8 cellular contexts compared by ENCODE assay signal in the genomic region with DNA sequence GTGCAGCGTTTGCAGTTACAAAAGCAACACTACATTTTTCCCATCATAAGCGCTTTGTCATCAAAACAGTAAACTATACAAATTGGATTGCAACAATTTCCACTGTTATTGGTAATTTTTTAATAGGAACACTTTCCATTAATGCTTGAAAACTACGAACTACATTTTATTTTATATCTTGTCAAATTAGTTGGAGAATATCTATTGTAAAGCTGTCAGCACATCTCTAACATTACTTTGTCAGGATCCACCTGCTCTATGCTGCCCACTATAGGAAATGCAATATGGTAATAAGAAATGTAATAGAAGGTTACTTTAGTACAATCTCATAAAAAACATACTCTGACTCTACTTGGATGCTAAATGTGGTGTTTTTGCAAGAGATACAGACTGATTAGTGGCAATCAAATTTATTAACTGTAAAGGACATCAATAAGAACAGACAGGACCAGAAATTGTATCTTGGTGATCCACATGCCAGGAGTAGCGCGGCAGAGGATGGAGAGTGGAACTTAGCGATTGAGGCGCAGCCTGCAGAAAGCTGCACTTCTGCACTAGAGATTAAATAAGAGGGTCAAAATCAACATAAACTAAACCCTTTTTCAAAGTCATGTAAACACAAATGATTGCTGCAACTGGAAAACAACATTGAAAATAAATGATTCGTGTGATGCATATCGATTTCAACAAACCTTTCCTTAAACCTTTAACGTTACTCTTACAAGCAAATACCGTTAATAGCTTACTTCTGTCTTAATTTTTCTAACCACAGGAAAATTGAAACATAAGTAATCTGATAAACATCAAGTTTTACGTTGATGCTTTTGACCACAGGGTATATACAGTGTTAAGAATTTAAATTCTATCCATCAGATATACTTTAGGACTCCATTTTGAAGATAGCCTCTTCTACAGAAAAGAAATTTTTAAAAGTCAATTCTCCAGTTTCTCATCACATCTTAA. TPM values are rescaled to one million over a fixed set of nuclear protein-coding genes. Genes with fewer than 3 reads are reported as not detected.
DNase-seq lines count a peak whose midpoint lies in the region; ATAC-seq and TF ChIP-seq lines count a peak whose summit lies in the region.

No MANE protein-coding gene starts in this region.

- no peaks in the 10 kb centered on the region for H4K20me1 ChIP-seq in MM.1S (ENCODE audit: insufficient read depth, low read length)

- DNase-seq in stimulated activated CD4-positive, alpha-beta T cell treated with anti-CD3 and anti-CD28 coated beads, Interleukin-2, amount 100 ng/mL, for 4 hours (ENCODE audit: low read depth): peak; percentile 4
- DNase-seq in stimulated activated CD4-positive, alpha-beta T cell treated with anti-CD3 and anti-CD28 coated beads, Interleukin-4, amount 100 ng/mL, for 1 hour: no peak
- peak; percentile 62 for DNase-seq in MM.1S
- peak; percentile 56 for DNase-seq in SK-N-DZ (ENCODE audit: low spot score)
- DNase-seq in midbrain (lab: John Stamatoyannopoulos, UW): peak; percentile 73
- DNase-seq in upper lobe of left lung: no peak

- H3K4me3 ChIP-seq in MM.1S (ENCODE audit: low read length): peak overlapping the region; percentile 83
- H3K4me3 ChIP-seq in duodenal mucosa (ENCODE audit: low read depth in 1 of 2, low read length in 2 of 2): peak overlapping the region; percentile 91 to 93
- H3K4me3 ChIP-seq in upper lobe of left lung: peak overlapping the region; percentile 49 to 87 (median 68)

- peaks cover 74% of the 10 kb centered on the region for H3K79me2 ChIP-seq in MM.1S (ENCODE audit: low read length)

- ATAC-seq in upper lobe of left lung (ENCODE audit: low FRiP score in 2 of 2) (no peak), HG03095 (IDR thresholded peaks at IDR 0.05; ENCODE audit: unreplicated experiment) (no peak)

- no peaks in the 10 kb centered on the region for H3K9me2 ChIP-seq in MM.1S (replicated peaks; ENCODE audit: insufficient read depth, low read length)

- H3K27me3 ChIP-seq in MM.1S (replicated peaks; ENCODE audit: insufficient read depth, low read length) (no peaks in the 10 kb centered on the region), duodenal mucosa (ENCODE audit: control insufficient read depth in 1 of 2, insufficient read depth in 2 of 2, low read length in 2 of 2) (no peaks in the 10 kb centered on the region), upper lobe of left lung (peaks cover 0 to 4% (median 0%) of the 10 kb centered on the region in 4 donors)

- H3K4me1 ChIP-seq in MM.1S (ENCODE audit: low read length) (peaks cover 9% of the 10 kb centered on the region), duodenal mucosa (ENCODE audit: control insufficient read depth in 1 of 2, insufficient read depth in 2 of 2, low read length in 2 of 2) (peaks cover 7 to 21% of the 10 kb centered on the region in 2 donors), upper lobe of left lung (peaks cover 17 to 32% (median 25%) of the 10 kb centered on the region in 4 donors)

- no peak for TF ChIP-seq POLR2A in upper lobe of left lung (IDR thresholded peaks at IDR 0.05)

- H3F3A ChIP-seq in MM.1S (ENCODE audit: insufficient read depth, low read length): peaks cover 28% of the 10 kb centered on the region

- TF ChIP-seq CTCF in MM.1S (IDR thresholded peaks at IDR 0.05; ENCODE audit: low read length): peak; percentile 76
- TF ChIP-seq CTCF in upper lobe of left lung (IDR thresholded peaks at IDR 0.05): peak; percentile 37 to 67 (median 58)

- H3K27ac ChIP-seq in MM.1S (ENCODE audit: low read length) (peak overlapping the region; percentile 83), duodenal mucosa (ENCODE audit: low read depth, low read length) (peak overlapping the region; percentile 95), upper lobe of left lung (peak overlapping the region; percentile 97 to 99 (median 99))

- H3K36me3 ChIP-seq in MM.1S (replicated peaks; ENCODE audit: insufficient read depth, low read length) (no peaks in the 10 kb centered on the region), duodenal mucosa (ENCODE audit: control insufficient read depth in 1 of 2, insufficient read depth in 2 of 2, low read length in 2 of 2) (no peaks in the 10 kb centered on the region), upper lobe of left lung (peaks cover 0 to 3% (median 0%) of the 10 kb centered on the region in 4 donors)

- 4 to 6% methylated on average over 12 of the region's 12 CpGs for WGBS in upper lobe of left lung, 2 donors

- H3K9ac ChIP-seq in MM.1S (ENCODE audit: low read length) (peak overlapping the region; percentile 91), duodenal mucosa (ENCODE audit: low read depth in 1 of 2, low read length in 2 of 2) (peak overlapping the region; percentile 67 to 93)

- no peaks in the 10 kb centered on the region for H3K9me3 ChIP-seq in MM.1S (replicated peaks; ENCODE audit: insufficient read depth, low read length)
- H3K9me3 ChIP-seq in duodenal mucosa (ENCODE audit: control insufficient read depth in 1 of 2, low read length in 2 of 2): no peaks in the 10 kb centered on the region
- peaks cover 0 to 3% (median 0%) of the 10 kb centered on the region in 4 donors for H3K9me3 ChIP-seq in upper lobe of left lung

- TF ChIP-seq EP300 in upper lobe of left lung (IDR thresholded peaks at IDR 0.05): no peak

- H3K4me2 ChIP-seq in MM.1S (ENCODE audit: low read depth, low read length): peak overlapping the region; percentile 95

- peak overlapping the region; percentile 83 for H2AFZ ChIP-seq in MM.1S (ENCODE audit: low read length)

RNA-seq across cellular contexts. Expression of gene ARID2, which starts 3.6 kb away (rescaled TPM):
- polyA plus RNA-seq in SK-N-DZ (2014; cell fraction: cytosol; rRNA removed): 22.6 and 23.9 TPM in 2 replicates
- polyA plus RNA-seq in SK-N-DZ (2014; cell fraction: nucleus; rRNA removed): 23.7 and 33.6 TPM in 2 replicates
- total RNA-seq in upper lobe of left lung: 10 to 100 TPM; 19.4 to 48.5 (median 27.0) TPM

Comparison
In these comparisons a context has a peak if more than half of its experiments do, and no peak if none do; other contexts are left out.
1. DNase-seq: peak in stimulated activated CD4-positive, alpha-beta T cell treated with anti-CD3 and anti-CD28 coated beads, Interleukin-2, amount 100 ng/mL, for 4 hours (single experiment), MM.1S (single experiment), SK-N-DZ (single experiment) and midbrain (single experiment); none in stimulated activated CD4-positive, alpha-beta T cell treated with anti-CD3 and anti-CD28 coated beads, Interleukin-4, amount 100 ng/mL, for 1 hour (single experiment) and upper lobe of left lung (0 of 2).
2. Peak in every context shown above with its lines, with median percentiles within 50 percentile points of each other: H3K27ac ChIP-seq and H3K4me3 ChIP-seq.